Comparison of ENCODE assay signal across 10 cellular contexts in genomic region chr7:151696738-151697514, GRCh38.
DNase-seq lines count a peak whose midpoint lies in the region; ATAC-seq and TF ChIP-seq lines count a peak whose summit lies in the region.
"Had no signal": no experiment of that assay in that cellular context is flagged by ENCODE, and none has a peak within 500 bp of the region (broad histone marks: within the 10 kb centered on the region; RNA-seq: fewer than 3 reads in every experiment).

No MANE protein-coding gene starts in this region.

- no peak for TF ChIP-seq POLR2A in adrenal gland (IDR thresholded peaks at IDR 0.05)

- WGBS in adrenal gland, 4 donors: 84 to 89% (median 86%) methylated on average over 14 to 18 of the region's 18 CpGs

- no peak overlapping the region for H3K27ac Mint-ChIP-seq in CD8-positive, alpha-beta T cell

- no peak overlapping the region for H3K4me3 ChIP-seq in CD8-positive, alpha-beta T cell (ENCODE audit: low read depth, low read length)
- H3K4me3 ChIP-seq in adrenal gland: no peak overlapping the region
- H3K4me3 ChIP-seq: SK-N-MC had no signal

- H3K4me1 ChIP-seq in foreskin keratinocyte: peaks cover 20% of the 10 kb centered on the region
- H3K4me1 ChIP-seq in CD8-positive, alpha-beta T cell (ENCODE audit: insufficient read depth, low read length): peaks cover 16% of the 10 kb centered on the region
- H3K4me1 ChIP-seq in adrenal gland (replicated peaks in 1 of 2): peaks cover 9 to 13% of the 10 kb centered on the region in 2 donors

- intact Hi-C loops in CD8-positive, alpha-beta T cell (cut with DNase I, micrococcal nuclease): no loop called here
- intact Hi-C loops in adrenal gland (cut with DNase I): no loop called here

- H3K36me3 ChIP-seq in CD8-positive, alpha-beta T cell (ENCODE audit: insufficient read depth, low read length): no peaks in the 10 kb centered on the region
- no peaks in the 10 kb centered on the region for H3K36me3 ChIP-seq in adrenal gland (replicated peaks in 1 of 2)

- no peaks in the 10 kb centered on the region for H3K9me3 Mint-ChIP-seq in CD8-positive, alpha-beta T cell
- H3K9me3 Mint-ChIP-seq: immature natural killer cell had no signal

- ATAC-seq in foreskin keratinocyte: peak; percentile 66
- no peak for ATAC-seq in HG03439 (IDR thresholded peaks at IDR 0.05; ENCODE audit: unreplicated experiment)
- no peak for ATAC-seq in CD8-positive, alpha-beta T cell
- no peak for ATAC-seq in GM19351 (IDR thresholded peaks at IDR 0.05; ENCODE audit: unreplicated experiment)

- H3K36me3 Mint-ChIP-seq in CD8-positive, alpha-beta T cell: peaks cover 6% of the 10 kb centered on the region

- TF ChIP-seq CTCF in foreskin keratinocyte (conservative IDR thresholded peaks at IDR 0.05) (no peak), adrenal gland (IDR thresholded peaks at IDR 0.05) (no peak)
- TF ChIP-seq CTCF in CD8-positive, alpha-beta T cell (IDR thresholded peaks at IDR 0.05): no peak

- H3K9me3 ChIP-seq in CD8-positive, alpha-beta T cell (ENCODE audit: low read length): no peaks in the 10 kb centered on the region
- no peaks in the 10 kb centered on the region for H3K9me3 ChIP-seq in adrenal gland (replicated peaks in 1 of 3)

- H3K27me3 ChIP-seq in foreskin keratinocyte (no peaks in the 10 kb centered on the region), adrenal gland (no peaks in the 10 kb centered on the region)
- no peaks in the 10 kb centered on the region for H3K27me3 ChIP-seq in CD8-positive, alpha-beta T cell (ENCODE audit: insufficient read depth, low read length)

- H3K27me3 Mint-ChIP-seq in CD8-positive, alpha-beta T cell (ENCODE audit: low read depth): no peaks in the 10 kb centered on the region

- no peak overlapping the region for H3K4me3 Mint-ChIP-seq in CD8-positive, alpha-beta T cell
- H3K4me3 Mint-ChIP-seq: immature natural killer cell had no signal

- peaks cover 30% of the 10 kb centered on the region for H3K4me1 Mint-ChIP-seq in CD8-positive, alpha-beta T cell (ENCODE audit: low read depth)

- CTCF ChIA-PET in CD8-positive, alpha-beta T cell (lab: Charles Lee): no interaction called here

- POLR2A ChIA-PET in CD8-positive, alpha-beta T cell (lab: Charles Lee): no interaction called here

- DNase-seq in HK-2 (ENCODE audit: unreplicated experiment) (peak; percentile 78), NCI-H774 (lab: John Stamatoyannopoulos, UW) (peak; percentile 11), foreskin keratinocyte (peak; percentile 26 to 60), retina (peak; percentile 59), adrenal gland (no peak)
- no peak for DNase-seq in CD8-positive, alpha-beta T cell
- DNase-seq: immature natural killer cell had no signal

- H3K27ac ChIP-seq in foreskin keratinocyte: peak overlapping the region; percentile 71
- no peak overlapping the region for H3K27ac ChIP-seq in CD8-positive, alpha-beta T cell (ENCODE audit: low read depth, low read length)
- no peak overlapping the region for H3K27ac ChIP-seq in adrenal gland
- H3K27ac ChIP-seq: SK-N-MC had no signal

Comparison
In these comparisons a context has a peak if more than half of its experiments do, and no peak if none do; other contexts are left out.
1. DNase-seq: peak in HK-2 (single experiment), NCI-H774 (single experiment), foreskin keratinocyte (2 of 2) and retina (single experiment); none in CD8-positive, alpha-beta T cell (0 of 7) and adrenal gland (0 of 7).